Comparison of ENCODE assay signal across 8 cellular contexts in genomic region chr1:45491464-45492260, GRCh38. TPM values are rescaled to one million over a fixed set of nuclear protein-coding genes. Genes with fewer than 3 reads are reported as not detected.
A peak's percentile ranks its signal among the peaks of the same experiment; 100 is the strongest.
DNase-seq lines count a peak whose midpoint lies in the region; ATAC-seq, FAIRE-seq and TF ChIP-seq lines count a peak whose summit lies in the region.

No MANE protein-coding gene starts in this region.

- H4K20me1 ChIP-seq in KMS-11 (ENCODE audit: insufficient read depth): no peaks in the 10 kb centered on the region
- no peaks in the 10 kb centered on the region for H4K20me1 ChIP-seq in H1 (replicated peaks in 1 of 2; ENCODE audit: control insufficient read depth in 1 of 2, insufficient read depth in 2 of 2, low read length in 2 of 2)

- POLR2A ChIA-PET in AG04449 (lab: Yijun Ruan, JAX): interaction anchor here (0.7 to 3.6 kb wide), 7 partner anchors 30 to 479 kb away, joined by 3 to 21 read pairs (median 4); partner anchors contain the start of genes MUTYH, PRDX1 and UROD
- POLR2A ChIA-PET in H1 (lab: Charles Lee; ENCODE audit: partially characterized antibody): interaction anchor here (0.9 to 3.8 kb wide), 11 partner anchors 9 to 770 kb away, joined by 3 to 20 read pairs (median 4); partner anchors contain the start of genes CCDC163, HPDL, MMACHC and MUTYH

- H3K4me3 ChIP-seq in AG04449 (ENCODE audit: low read depth, low read length) (peak overlapping the region; percentile 91), KMS-11 (IDR thresholded peaks at IDR 0.05; ENCODE audit: insufficient read depth, low read depth, low read length) (peak overlapping the region; percentile 62), H1 (ENCODE audit: extremely low read depth in 1 of 4, insufficient read depth in 2 of 4, low read depth in 3 of 4, low read length in 4 of 4) (peak overlapping the region; percentile 24 to 54 (median 32); a peak in 6 of 8 replicates), neuron (ENCODE audit: low read length) (peak overlapping the region; percentile 50)

- no peaks in the 10 kb centered on the region for H3K36me3 ChIP-seq in KMS-11 (ENCODE audit: insufficient read depth)
- no peaks in the 10 kb centered on the region for H3K36me3 ChIP-seq in H1 (ENCODE audit: control insufficient read depth in 2 of 4, insufficient read depth in 4 of 4, low read length in 3 of 4)
- no peaks in the 10 kb centered on the region for H3K36me3 ChIP-seq in neuron (ENCODE audit: insufficient read depth, low read length)

- H2BK20ac ChIP-seq in H1 (ENCODE audit: low read length): no peak overlapping the region

- TF ChIP-seq CTCF in AG04449 (IDR thresholded peaks at IDR 0.05; ENCODE audit: insufficient read depth, low read length, missing control alignments): no peak
- TF ChIP-seq CTCF in KMS-11 (conservative IDR thresholded peaks at IDR 0.05; ENCODE audit: low read depth, low read length): no peak
- TF ChIP-seq CTCF in H1 (IDR thresholded peaks at IDR 0.05; ENCODE audit: control extremely low read depth in 1 of 3, insufficient read depth in 1 of 3, low read depth in 1 of 3, low read length in 3 of 3): no peak

- H2BK15ac ChIP-seq in H1 (ENCODE audit: low read length): peak overlapping the region; percentile 54

- no peaks in the 10 kb centered on the region for H3K79me2 ChIP-seq in KMS-11 (ENCODE audit: insufficient read depth, low read depth)
- H3K79me2 ChIP-seq in H1 (ENCODE audit: control insufficient read depth in 1 of 2, insufficient read depth in 2 of 2, low read length in 2 of 2): peaks cover 0 to 18% of the 10 kb centered on the region in 2 experiments; a peak in 1 of 4 replicates

- H3K79me1 ChIP-seq in H1 (ENCODE audit: low read depth, low read length): no peaks in the 10 kb centered on the region; the same call in 1 of the 2 replicates

- no peak overlapping the region for H3K23ac ChIP-seq in H1 (ENCODE audit: insufficient read length)

- no peak overlapping the region for H3K4ac ChIP-seq in H1 (replicated peaks; ENCODE audit: insufficient read length, low read depth, low read length)

- no peak overlapping the region for H3K18ac ChIP-seq in H1 (ENCODE audit: extremely low read depth, low read length)

- H3K9ac ChIP-seq in KMS-11 (no peak overlapping the region), H1 (replicated peaks in 1 of 4; ENCODE audit: extremely low read depth in 1 of 4, low read depth in 3 of 4, low read length in 3 of 4) (no peak overlapping the region)

- no peak overlapping the region for H3K56ac ChIP-seq in H1 (replicated peaks; ENCODE audit: insufficient read length, low read depth, low read length)

- DNase-seq in AG04449 (ENCODE audit: low read depth, low spot score): no peak
- no peak for DNase-seq in H1 (ENCODE audit: low read depth in 1 of 2, low spot score in 2 of 2)
- DNase-seq in cerebellum (ENCODE audit: low spot score): no peak
- DNase-seq in superior temporal gyrus (ENCODE audit: extremely low spot score): no peak

- peak overlapping the region; percentile 11; the same call in 1 of the 2 replicates for H2BK5ac ChIP-seq in H1 (ENCODE audit: low read depth, low read length)

- H3K4me2 ChIP-seq in KMS-11 (peak overlapping the region; percentile 49; the same call in 1 of the 2 replicates), H1 (ENCODE audit: insufficient read depth in 1 of 2, low read depth in 2 of 2, low read length in 2 of 2) (peak overlapping the region; percentile 56 to 93)

- H2BK12ac ChIP-seq in H1 (ENCODE audit: low read depth, low read length): peak overlapping the region; percentile 60

- H4K91ac ChIP-seq in H1 (replicated peaks; ENCODE audit: insufficient read length, low read length): no peak overlapping the region

- no peak overlapping the region for H2BK120ac ChIP-seq in H1 (replicated peaks; ENCODE audit: low read depth, low read length)

- H3K27me3 ChIP-seq in KMS-11 (ENCODE audit: insufficient read depth, low read depth): peaks cover 6% of the 10 kb centered on the region; the same call in 1 of the 2 replicates
- H3K27me3 ChIP-seq in H1 (replicated peaks in 1 of 4; ENCODE audit: control insufficient read depth in 3 of 4, extremely low read depth in 1 of 4, insufficient read depth in 3 of 4, low read length in 3 of 4): no peaks in the 10 kb centered on the region
- peaks cover 29% of the 10 kb centered on the region for H3K27me3 ChIP-seq in neuron (ENCODE audit: insufficient read depth, low read length)

- no peak overlapping the region for H2AK5ac ChIP-seq in H1 (ENCODE audit: low read depth, low read length)

- H3K4me1 ChIP-seq in KMS-11 (ENCODE audit: low read depth, poor library complexity, severe bottlenecking) (peaks cover 25% of the 10 kb centered on the region), H1 (replicated peaks in 1 of 4; ENCODE audit: control insufficient read depth in 3 of 4, insufficient read depth in 4 of 4, low read length in 3 of 4) (peaks cover 0 to 8% (median 3%) of the 10 kb centered on the region in 4 experiments; a peak in 6 of 7 replicates), neuron (ENCODE audit: insufficient read depth, low read length) (peaks cover 6% of the 10 kb centered on the region)

- H3K14ac ChIP-seq in H1 (ENCODE audit: insufficient read length): no peak overlapping the region

- 0 out of 4 replicates have a peak, but pooled peaks cover 0 to 2% of the 10 kb centered on the region in 2 experiments for H3K9me3 ChIP-seq in H1 (ENCODE audit: insufficient read depth in 2 of 2, low read depth in 1 of 2, low read length in 1 of 2)
- no peaks in the 10 kb centered on the region for H3K9me3 ChIP-seq in neuron (ENCODE audit: low read length)

- CTCF ChIA-PET in AG04449 (lab: Yijun Ruan, JAX) (interaction anchor here (0.7 to 9.3 kb wide), 24 partner anchors 8 to 778 kb away, joined by 3 to 418 read pairs (median 4); partner anchors contain the start of genes CCDC163, HECTD3, HPDL and MMACHC), H1 (lab: Charles Lee; ENCODE audit: partially characterized antibody) (interaction anchor here (0.6 to 10.1 kb wide), 22 partner anchors 13 to 480 kb away, joined by 3 to 194 read pairs (median 5); partner anchors contain the start of genes HECTD3, MUTYH, TOE1 and UROD)

- no peak overlapping the region for H4K5ac ChIP-seq in H1 (ENCODE audit: insufficient read length, low read depth, low read length)

- no peak overlapping the region for H4K8ac ChIP-seq in H1 (ENCODE audit: extremely low read depth, insufficient read depth, low read length)

- H3K27ac ChIP-seq in KMS-11 (no peak overlapping the region), H1 (ENCODE audit: low read depth, low read length) (no peak overlapping the region; the same call in 1 of the 2 replicates)

- peaks cover 11% of the 10 kb centered on the region for H3K23me2 ChIP-seq in H1 (ENCODE audit: low read depth, low read length)

- H2AFZ ChIP-seq in KMS-11 (ENCODE audit: low read depth): peak overlapping the region; percentile 18; the same call in 1 of the 2 replicates
- peak overlapping the region; percentile 44; the same call in 1 of the 2 replicates for H2AFZ ChIP-seq in H1 (ENCODE audit: low read length)
- peak overlapping the region; percentile 72 for H2AFZ ChIP-seq in neuron (ENCODE audit: low read depth, low read length)

- no peak for TF ChIP-seq EP300 in H1 (IDR thresholded peaks at IDR 0.05; ENCODE audit: borderline replicate concordance in 1 of 2, low read depth in 2 of 2, low read length in 2 of 2)

- no peak for ATAC-seq in HG02981 (IDR thresholded peaks at IDR 0.05; ENCODE audit: unreplicated experiment)
- ATAC-seq in GM21723 (IDR thresholded peaks at IDR 0.05; ENCODE audit: unreplicated experiment): no peak

- 54% methylated on average over 19 of the region's 19 CpGs; no CpG with 5 or more reads in 1 of the 2 experiments for WGBS in H1 (ENCODE audit: extremely low coverage in 1 of 2, insufficient coverage in 1 of 2, insufficient read length in 1 of 2, insufficient replicate concordance in 2 of 2, low coverage in 1 of 2, low lambda C conversion rate in 2 of 2, missing lambda C conversion rate in 1 of 2), 2 experiments

- no peak for TF ChIP-seq POLR2A in H1 (IDR thresholded peaks at IDR 0.05; ENCODE audit: control extremely low read depth in 1 of 2, low read depth in 2 of 2, low read length in 2 of 2)

- no peak for TF ChIP-seq RAD21 in H1 (IDR thresholded peaks at IDR 0.05 in 1 of 2, conservative IDR thresholded peaks at IDR 0.05 in 1 of 2; ENCODE audit: low read depth in 2 of 2, low read length in 2 of 2)

- FAIRE-seq in H1 (lab: Jason Lieb, UNC): no peak

RNA-seq across cellular contexts. Expression of gene TESK2, which starts 0.7 kb away (rescaled TPM):
- 10.9 and 12.6 TPM in 2 replicates for total RNA-seq in H1 (2021; fragmentation: NEBNext Ultra II Directional; extraction: Animal tissue kit (Norgen Biotek cat#: 25700))
- 10.0 and 10.8 TPM in 2 replicates for polyA plus RNA-seq in H1 (2011; rRNA removed)
- 12.9 TPM for polyA plus RNA-seq in H1 (2011; cell fraction: cytosol; rRNA removed)
- 17.3 TPM for polyA plus RNA-seq in H1 (2011; cell fraction: nucleus; rRNA removed)
- polyA plus RNA-seq in H1 (2012, experiment 1 of 2): 9.6 to 11.7 TPM (median 10.3 TPM) in 4 replicates
- 9.4 TPM for polyA plus RNA-seq in H1 (2012, experiment 2 of 2)
- polyA plus RNA-seq in H1 (2013, experiment 1 of 2): 5.1 TPM
- polyA plus RNA-seq in H1 (2013, experiment 2 of 2): 5.2 TPM
- polyA minus RNA-seq in H1 (2011; rRNA and poly(A)+ RNA removed): 16.6 and 18.3 TPM in 2 replicates
- polyA minus RNA-seq in H1 (2011; cell fraction: cytosol; rRNA and poly(A)+ RNA removed): 10.1 TPM
- polyA minus RNA-seq in H1 (2011; cell fraction: nucleus; rRNA and poly(A)+ RNA removed): 10.0 TPM
- total RNA-seq in cerebellum: 0.64 TPM

RNA-seq across cellular contexts. Expression of gene CCDC163, which starts 8.2 kb away (rescaled TPM):
- total RNA-seq in H1 (2021; fragmentation: NEBNext Ultra II Directional; extraction: Animal tissue kit (Norgen Biotek cat#: 25700)): 3.7 and 3.8 TPM in 2 replicates
- 5.0 and 6.0 TPM in 2 replicates for polyA plus RNA-seq in H1 (2011; rRNA removed)
- polyA plus RNA-seq in H1 (2011; cell fraction: cytosol; rRNA removed): 4.8 TPM
- 5.4 TPM for polyA plus RNA-seq in H1 (2011; cell fraction: nucleus; rRNA removed)
- 3.8 to 5.2 TPM (median 4.3 TPM) in 4 replicates for polyA plus RNA-seq in H1 (2012, experiment 1 of 2)
- polyA plus RNA-seq in H1 (2012, experiment 2 of 2): 2.7 TPM
- polyA plus RNA-seq in H1 (2013, experiment 1 of 2): 2.9 TPM
- 2.8 TPM for polyA plus RNA-seq in H1 (2013, experiment 2 of 2)
- 5.8 and 6.9 TPM in 2 replicates for polyA minus RNA-seq in H1 (2011; rRNA and poly(A)+ RNA removed)
- 2.8 TPM for polyA minus RNA-seq in H1 (2011; cell fraction: cytosol; rRNA and poly(A)+ RNA removed)
- polyA minus RNA-seq in H1 (2011; cell fraction: nucleus; rRNA and poly(A)+ RNA removed): 3.4 TPM
- 0.27 TPM for total RNA-seq in cerebellum

RNA-seq across cellular contexts. Expression of gene MMACHC, which starts 8.4 kb away (rescaled TPM):
- 7.3 and 9.8 TPM in 2 replicates for total RNA-seq in H1 (2021; fragmentation: NEBNext Ultra II Directional; extraction: Animal tissue kit (Norgen Biotek cat#: 25700))
- polyA plus RNA-seq in H1 (2011; rRNA removed): 11.1 and 11.2 TPM in 2 replicates
- 7.3 TPM for polyA plus RNA-seq in H1 (2011; cell fraction: cytosol; rRNA removed)
- polyA plus RNA-seq in H1 (2011; cell fraction: nucleus; rRNA removed): 9.6 TPM
- 7.1 to 12.7 TPM (median 9.3 TPM) in 4 replicates for polyA plus RNA-seq in H1 (2012, experiment 1 of 2)
- 6.4 TPM for polyA plus RNA-seq in H1 (2012, experiment 2 of 2)
- polyA plus RNA-seq in H1 (2013, experiment 1 of 2): 7.6 TPM
- polyA plus RNA-seq in H1 (2013, experiment 2 of 2): 9.0 TPM
- polyA minus RNA-seq in H1 (2011; rRNA and poly(A)+ RNA removed): 13.9 and 21.2 TPM in 2 replicates
- 7.6 TPM for polyA minus RNA-seq in H1 (2011; cell fraction: cytosol; rRNA and poly(A)+ RNA removed)
- 9.5 TPM for polyA minus RNA-seq in H1 (2011; cell fraction: nucleus; rRNA and poly(A)+ RNA removed)
- total RNA-seq in cerebellum: 3.1 TPM

RNA-seq across cellular contexts. Expression of gene PRDX1, which starts 30.0 kb away (rescaled TPM):
- 1,354 and 1,418 TPM in 2 replicates for total RNA-seq in H1 (2021; fragmentation: NEBNext Ultra II Directional; extraction: Animal tissue kit (Norgen Biotek cat#: 25700))
- polyA plus RNA-seq in H1 (2011; rRNA removed): 611 and 1,165 TPM in 2 replicates
- 1,073 TPM for polyA plus RNA-seq in H1 (2011; cell fraction: cytosol; rRNA removed)
- 289 TPM for polyA plus RNA-seq in H1 (2011; cell fraction: nucleus; rRNA removed)
- 1,250 to 1,913 TPM (median 1,350 TPM) in 4 replicates for polyA plus RNA-seq in H1 (2012, experiment 1 of 2)
- polyA plus RNA-seq in H1 (2012, experiment 2 of 2): 731 TPM
- 1,094 TPM for polyA plus RNA-seq in H1 (2013, experiment 1 of 2)
- 1,165 TPM for polyA plus RNA-seq in H1 (2013, experiment 2 of 2)
- polyA minus RNA-seq in H1 (2011; rRNA and poly(A)+ RNA removed): 624 and 694 TPM in 2 replicates
- 277 TPM for polyA minus RNA-seq in H1 (2011; cell fraction: cytosol; rRNA and poly(A)+ RNA removed)
- 228 TPM for polyA minus RNA-seq in H1 (2011; cell fraction: nucleus; rRNA and poly(A)+ RNA removed)
- total RNA-seq in cerebellum: 175 TPM

RNA-seq across cellular contexts. Expression of gene AKR1A1, which starts 59.0 kb away (rescaled TPM):
- 334 and 344 TPM in 2 replicates for total RNA-seq in H1 (2021; fragmentation: NEBNext Ultra II Directional; extraction: Animal tissue kit (Norgen Biotek cat#: 25700))
- 399 and 435 TPM in 2 replicates for polyA plus RNA-seq in H1 (2011; rRNA removed)
- 455 TPM for polyA plus RNA-seq in H1 (2011; cell fraction: cytosol; rRNA removed)
- 500 TPM for polyA plus RNA-seq in H1 (2011; cell fraction: nucleus; rRNA removed)
- polyA plus RNA-seq in H1 (2012, experiment 1 of 2): 273 to 514 TPM (median 449 TPM) in 4 replicates
- 457 TPM for polyA plus RNA-seq in H1 (2012, experiment 2 of 2)
- polyA plus RNA-seq in H1 (2013, experiment 1 of 2): 245 TPM
- polyA plus RNA-seq in H1 (2013, experiment 2 of 2): 249 TPM
- polyA minus RNA-seq in H1 (2011; rRNA and poly(A)+ RNA removed): 363 and 374 TPM in 2 replicates
- polyA minus RNA-seq in H1 (2011; cell fraction: cytosol; rRNA and poly(A)+ RNA removed): 211 TPM
- 181 TPM for polyA minus RNA-seq in H1 (2011; cell fraction: nucleus; rRNA and poly(A)+ RNA removed)
- 47.0 TPM for total RNA-seq in cerebellum

Comparison
In these comparisons a context has a peak if more than half of its experiments do, and no peak if none do; other contexts are left out.
1. H3K4me3 ChIP-seq: peak in every context shown above with its lines; median percentile 91 in AG04449; 62 in KMS-11; 50 in neuron; 32 in H1.
2. H2AFZ ChIP-seq: peak in every context shown above with its lines; median percentile 72 in neuron; 44 in H1; 18 in KMS-11.